ENCODE assay signal across 7 cellular contexts in genomic region chr12:12172106-12172511, GRCh38.
DNase-seq lines count a peak whose midpoint lies in the region; ATAC-seq and TF ChIP-seq lines count a peak whose summit lies in the region.

No MANE protein-coding gene starts in this region.

- peaks cover 53% of the 10 kb centered on the region for H3K36me3 Mint-ChIP-seq in endodermal cell (ENCODE audit: low read depth)

- H3K9ac ChIP-seq in endodermal cell (ENCODE audit: extremely low read depth, low read length, poor library complexity, severe bottlenecking) = no peak overlapping the region

- H3K9me3 ChIP-seq in endodermal cell (ENCODE audit: control insufficient read depth, low read length) = no peaks in the 10 kb centered on the region
- no peaks in the 10 kb centered on the region for H3K9me3 ChIP-seq in ovary

- no peak overlapping the region for H3K27ac Mint-ChIP-seq in endodermal cell

- H3K4me3 Mint-ChIP-seq in endodermal cell = no peak overlapping the region

- H3K4me1 Mint-ChIP-seq in endodermal cell = peaks cover 8% of the 10 kb centered on the region

- 90 to 95% methylated on average over 1 of the region's 1 CpG for WGBS in endodermal cell (ENCODE audit: insufficient coverage in 1 of 2, insufficient read length in 1 of 2), 2 experiments
- 78 to 89% (median 81%) methylated on average over 1 of the region's 1 CpG for WGBS in ovary, 3 donors

- no peaks in the 10 kb centered on the region for H3K9me3 Mint-ChIP-seq in endodermal cell

- no peaks in the 10 kb centered on the region for H3K4me1 ChIP-seq in endodermal cell (ENCODE audit: control insufficient read depth, insufficient read depth, low read length)
- H3K4me1 ChIP-seq in ovary (ENCODE audit: insufficient read depth) = peaks cover 5% of the 10 kb centered on the region

- DNase-seq in NB4 (ENCODE audit: low read depth) (peak; percentile 61), fibroblast of gingiva (ENCODE audit: low read depth) (peak; percentile 40), endodermal cell (no peak), ovary (no peak)

- H3K27me3 Mint-ChIP-seq in endodermal cell (ENCODE audit: insufficient read depth) = no peaks in the 10 kb centered on the region

- no peak overlapping the region for H3K27ac ChIP-seq in endodermal cell (ENCODE audit: low read depth, low read length)
- no peak overlapping the region for H3K27ac ChIP-seq in ovary

- H3K27me3 ChIP-seq in endodermal cell (ENCODE audit: control insufficient read depth, insufficient read depth, low read length, poor library complexity, severe bottlenecking) (no peaks in the 10 kb centered on the region), ovary (no peaks in the 10 kb centered on the region)

- TF ChIP-seq CTCF in NB4 (IDR thresholded peaks at IDR 0.05; ENCODE audit: low read depth, low read length) (no peak), endodermal cell (conservative IDR thresholded peaks at IDR 0.05) (no peak), ovary (IDR thresholded peaks at IDR 0.05) (no peak)

- TF ChIP-seq POLR2A in NB4 (IDR thresholded peaks at IDR 0.05; ENCODE audit: extremely low read depth, insufficient read length) (no peak), ovary (IDR thresholded peaks at IDR 0.05) (no peak)

- TF ChIP-seq EP300 in ovary (IDR thresholded peaks at IDR 0.05) = no peak

- ATAC-seq in GM18508 (IDR thresholded peaks at IDR 0.05; ENCODE audit: insufficient read depth, unreplicated experiment) (peak; percentile 74), GM21786 (IDR thresholded peaks at IDR 0.05; ENCODE audit: unreplicated experiment) (peak; percentile 80), GM19324 (IDR thresholded peaks at IDR 0.05; ENCODE audit: low FRiP score, unreplicated experiment) (no peak)

- intact Hi-C loops in ovary (cut with DNase I) = no loop called here

- H3K36me3 ChIP-seq in endodermal cell (ENCODE audit: control insufficient read depth, insufficient read depth, low read length) (peaks cover 18% of the 10 kb centered on the region), ovary (no peaks in the 10 kb centered on the region)

- H3K4me3 ChIP-seq in NB4 (ENCODE audit: low read depth, low read length) (no peak overlapping the region), endodermal cell (ENCODE audit: low read length) (no peak overlapping the region), ovary (no peak overlapping the region)

Comparison
In these comparisons a context has a peak if more than half of its experiments do, and no peak if none do; other contexts are left out.
1. DNase-seq: peak in NB4 (single experiment) and fibroblast of gingiva (single experiment); none in endodermal cell (single experiment) and ovary (0 of 5).